Comparison of ENCODE assay signal across 17 cellular contexts in the genomic region with DNA sequence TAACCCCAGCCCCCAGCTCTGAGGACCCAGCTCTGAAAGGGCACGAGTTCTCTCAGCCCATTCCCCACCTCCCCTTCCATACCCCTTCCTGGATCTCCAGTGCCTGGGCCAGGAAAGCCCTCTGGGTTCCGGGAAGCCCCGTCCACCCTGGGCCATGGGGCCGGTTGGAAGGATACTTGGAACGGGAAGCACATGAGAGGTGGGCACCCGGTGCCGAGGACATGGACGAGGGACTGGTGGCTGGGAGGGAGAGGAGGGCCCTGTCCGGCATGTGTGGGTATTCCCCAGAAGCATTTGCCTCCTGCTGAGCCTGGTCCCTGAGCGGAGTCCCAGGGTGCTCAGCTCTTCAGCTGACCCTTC. TPM values are rescaled to one million over a fixed set of nuclear protein-coding genes. Genes with fewer than 3 reads are reported as not detected.
DNase-seq lines count a peak whose midpoint lies in the region; ATAC-seq, FAIRE-seq and TF ChIP-seq lines count a peak whose summit lies in the region.
"Had no signal": no experiment of that assay in that cellular context is flagged by ENCODE, and none has a peak within 500 bp of the region (broad histone marks: within the 10 kb centered on the region; RNA-seq: fewer than 3 reads in every experiment).

No MANE protein-coding gene starts in this region.

- peaks cover 42% of the 10 kb centered on the region for H3K4me1 ChIP-seq in CD4-positive, alpha-beta memory T cell (ENCODE audit: insufficient read depth, low read length)
- H3K4me1 ChIP-seq in K562 (replicated peaks in 1 of 2; ENCODE audit: control insufficient read depth in 2 of 2, insufficient read depth in 2 of 2, low read length in 2 of 2) (peaks cover 13 to 16% of the 10 kb centered on the region in 2 experiments), neutrophil (ENCODE audit: control insufficient read depth in 1 of 2, insufficient read depth in 1 of 2, low read depth in 1 of 2, low read length in 1 of 2) (peaks cover 33 to 38% of the 10 kb centered on the region in 2 experiments)

- no peaks in the 10 kb centered on the region for H3K9me3 Mint-ChIP-seq in CD4-positive, alpha-beta memory T cell

- TF ChIP-seq CTCF in K562 (IDR thresholded peaks at IDR 0.05 in 2 of 3, conservative IDR thresholded peaks at IDR 0.05 in 1 of 3; ENCODE audit: insufficient read depth in 2 of 3, low read depth in 1 of 3, low read length in 3 of 3): no peak
- no peak for TF ChIP-seq CTCF in neutrophil (IDR thresholded peaks at IDR 0.05)
- no peak for TF ChIP-seq CTCF in GM13976 (IDR thresholded peaks at IDR 0.05; ENCODE audit: borderline replicate concordance, control extremely low read depth, extremely low read depth, insufficient read depth, missing control alignments)
- TF ChIP-seq CTCF in GM13977 (IDR thresholded peaks at IDR 0.05; ENCODE audit: extremely low read depth, insufficient read depth, missing control alignments): no peak

- TF ChIP-seq RAD21 in K562 (CRISPR knock-in tag; conservative IDR thresholded peaks at IDR 0.05 in 1 of 2, IDR thresholded peaks at IDR 0.05 in 1 of 2): no peak

- H3K9ac ChIP-seq in K562 (ENCODE audit: insufficient read depth in 1 of 2, low read depth in 2 of 2, low read length in 2 of 2): peak overlapping the region; percentile 49 to 80; a peak in 3 of 4 replicates

- peak overlapping the region; percentile 63 for H3K27ac ChIP-seq in CD4-positive, alpha-beta memory T cell (ENCODE audit: low read depth, low read length)
- H3K27ac ChIP-seq in KOPT-K1 (ENCODE audit: low read depth, low read length, poor library complexity, severe bottlenecking): peak overlapping the region; percentile 75
- H3K27ac ChIP-seq in K562 (ENCODE audit: extremely low read depth, low read depth, low read length): peak overlapping the region; percentile 58; the same call in 2 of the 3 replicates
- H3K27ac ChIP-seq in neutrophil: peak overlapping the region; percentile 87
- H3K27ac ChIP-seq: C4-2B, psoas muscle, suprapubic skin had no signal

- H3K4me2 ChIP-seq in K562 (ENCODE audit: insufficient read depth, low read length): peak overlapping the region; percentile 50

- peaks cover 35 to 37% of the 10 kb centered on the region in 2 donors for H3K36me3 Mint-ChIP-seq in CD4-positive, alpha-beta memory T cell

- DNase-seq in CD4-positive, alpha-beta memory T cell: no peak
- DNase-seq in K562 (ENCODE audit: extremely low read depth in 1 of 4, low spot score in 3 of 4) (no peak), GM13976 (ENCODE audit: low spot score) (no peak), GM13977 (ENCODE audit: low spot score) (no peak)
- DNase-seq: activated gamma-delta T cell; EL; NCI-H1417 treated with DMSO at 0.1 percent for 48 hours; NK-92 treated with Interleukin-12 subunit alpha and Interleukin-12 subunit beta, amount 100 ng/mL, for 24 hours; SHP77; T-helper 9 cell had no signal

- H2AFZ ChIP-seq in K562 (ENCODE audit: low read depth, low read length): peak overlapping the region; percentile 69; the same call in 1 of the 2 replicates

- H4K20me1 ChIP-seq in K562 (replicated peaks; ENCODE audit: control insufficient read depth, insufficient read depth, low read length): 0 out of 2 replicates have a peak, but pooled peaks cover 3% of the 10 kb centered on the region

- peak overlapping the region; percentile 36 to 87 (median 84) for H3K4me3 Mint-ChIP-seq in CD4-positive, alpha-beta memory T cell

- H3K9me3 ChIP-seq in CD4-positive, alpha-beta memory T cell (ENCODE audit: control insufficient read depth in 1 of 2, low read length in 2 of 2): no peaks in the 10 kb centered on the region
- no peaks in the 10 kb centered on the region for H3K9me3 ChIP-seq in KOPT-K1 (ENCODE audit: insufficient read depth, low read length, poor library complexity, severe bottlenecking)
- H3K9me3 ChIP-seq in K562 (replicated peaks; ENCODE audit: control insufficient read depth, insufficient read depth, low read depth, low read length): no peaks in the 10 kb centered on the region
- H3K9me3 ChIP-seq in neutrophil: no peaks in the 10 kb centered on the region
- H3K9me3 ChIP-seq: psoas muscle, suprapubic skin had no signal

- TF ChIP-seq POLR2A in K562 (conservative IDR thresholded peaks at IDR 0.05): no peak

- H3K27ac Mint-ChIP-seq in CD4-positive, alpha-beta memory T cell: peak overlapping the region in 6 of 7 donors; percentile 83 to 97 (median 97)

- CTCF ChIA-PET in CD4-positive, alpha-beta memory T cell (lab: Charles Lee; ENCODE audit: partially characterized antibody): interaction anchor here (1.2 to 1.7 kb wide), 4 partner anchors 10 to 90 kb away, joined by 3 to 5 read pairs (median 4); partner anchors contain the start of gene CBL
- CTCF ChIA-PET in K562 (lab: Yijun Ruan, JAX; ENCODE audit: low intra/inter-chr PET ratio): no interaction called here

- peaks cover 31% of the 10 kb centered on the region for H3K36me3 ChIP-seq in CD4-positive, alpha-beta memory T cell (ENCODE audit: insufficient read depth, low read length)
- peaks cover 52% of the 10 kb centered on the region for H3K36me3 ChIP-seq in KOPT-K1 (ENCODE audit: insufficient read depth, low read length)
- peaks cover 72% of the 10 kb centered on the region for H3K36me3 ChIP-seq in K562 (ENCODE audit: control insufficient read depth, insufficient read depth, low read length)
- peaks cover 48% of the 10 kb centered on the region for H3K36me3 ChIP-seq in neutrophil

- WGBS in K562 (ENCODE audit: insufficient coverage, low coverage, missing lambda C conversion rate): 67% methylated on average over 5 of the region's 10 CpGs

- intact Hi-C loops in CD4-positive, alpha-beta memory T cell (cut with micrococcal nuclease): no loop called here
- intact Hi-C loops in K562 (cut with micrococcal nuclease): no loop called here

- H3K4me3 ChIP-seq in CD4-positive, alpha-beta memory T cell (ENCODE audit: low read length in 2 of 2): no peak overlapping the region
- H3K4me3 ChIP-seq in K562: no peak overlapping the region
- H3K4me3 ChIP-seq in neutrophil (ENCODE audit: low read depth in 1 of 2, low read length in 1 of 2): peak overlapping the region; percentile 56 to 67
- H3K4me3 ChIP-seq: suprapubic skin had no signal

- BruUV-seq in K562 (replicated peaks; lab: Mats Ljungman, UMichigan): no TSS peak

- H3K9me1 ChIP-seq in K562 (ENCODE audit: control insufficient read depth, insufficient read depth, low read length): no peaks in the 10 kb centered on the region

- TF ChIP-seq EP300 in K562 (IDR thresholded peaks at IDR 0.05; ENCODE audit: low read length): no peak

- in situ Hi-C loops in K562 (cut with MboI): no loop called here
- in situ Hi-C loops in GM13976 (cut with MboI; ENCODE audit: low sequenced_read_pairs, unreplicated experiment): no loop called here
- in situ Hi-C loops in GM13977 (cut with MboI; ENCODE audit: low pct_unique_long_range_greater_than_20kb, low sequenced_read_pairs, unreplicated experiment): no loop called here

- H3K27me3 ChIP-seq in CD4-positive, alpha-beta memory T cell (ENCODE audit: insufficient read depth, low read length): no peaks in the 10 kb centered on the region
- H3K27me3 ChIP-seq in K562 (ENCODE audit: control insufficient read depth in 2 of 2, insufficient read depth in 2 of 2, low read length in 2 of 2) (no peaks in the 10 kb centered on the region), neutrophil (no peaks in the 10 kb centered on the region)
- H3K27me3 ChIP-seq: suprapubic skin had no signal

- POLR2A ChIA-PET in CD4-positive, alpha-beta memory T cell (lab: Charles Lee; ENCODE audit: partially characterized antibody): interaction anchor here (1.2 to 9.3 kb wide), 8 partner anchors 9 to 205 kb away, joined by 3 to 109 read pairs (median 10); partner anchors contain the start of genes C2CD2L, DPAGT1, HMBS and VPS11
- POLR2A ChIA-PET in K562 (lab: Yijun Ruan, JAX): interaction anchor here (0.6 to 1.3 kb wide), 4 partner anchors 10 to 147 kb away, joined by 3 to 4 read pairs (median 3); partner anchors contain the start of gene C2CD2L

- H3K4me1 Mint-ChIP-seq in CD4-positive, alpha-beta memory T cell: peaks cover 22 to 56% (median 33%) of the 10 kb centered on the region in 4 donors

- ATAC-seq in K562: no peak
- no peak for ATAC-seq in GM21423 (IDR thresholded peaks at IDR 0.05; ENCODE audit: unreplicated experiment)

- H3K79me2 ChIP-seq in K562 (ENCODE audit: control insufficient read depth, insufficient read depth, low read length): peaks cover 5% of the 10 kb centered on the region; the same call in 2 of the 3 replicates

- FAIRE-seq in K562 (lab: Jason Lieb, UNC): no peak
- FAIRE-seq: bronchial epithelial cell had no signal

- H3K27me3 Mint-ChIP-seq in CD4-positive, alpha-beta memory T cell: no peaks in the 10 kb centered on the region

RNA-seq across cellular contexts. Expression of gene HINFP, which starts 5.2 kb away (rescaled TPM):
- 10 to 100 TPM; 70.8 to 75.3 TPM for total RNA-seq in CD4-positive, alpha-beta memory T cell
- 10 to 100 TPM in 1 of 2 donors, 1 to 10 TPM in 1; 9.3 to 16.0 TPM for polyA plus RNA-seq in CD4-positive, alpha-beta memory T cell
- total RNA-seq in K562 (2011; cell fraction: chromatin; rRNA removed; ENCODE audit: low replicate concordance): 110 and 177 TPM in 2 replicates
- total RNA-seq in K562 (2011; cell fraction: nucleolus; rRNA removed): 95.9 and 97.1 TPM in 2 replicates
- total RNA-seq in K562 (2011; cell fraction: nucleoplasm; rRNA removed): 112 and 129 TPM in 2 replicates
- total RNA-seq in K562 (2014; rRNA removed): 15.1 and 17.0 TPM in 2 replicates
- total RNA-seq in K562 (2014; rRNA removed; fragmentation: Illumina TruSeq; extraction: Trizol): 14.5 and 15.8 TPM in 2 replicates
- 13.8 and 13.9 TPM in 2 replicates for total RNA-seq in K562 (2015; rRNA removed; fragmentation: Illumina TruSeq; extraction: Trizol)
- total RNA-seq in K562 (2021): 23.5 and 24.6 TPM in 2 replicates
- 29.4 and 41.9 TPM in 2 replicates for polyA plus RNA-seq in K562 (2011; rRNA removed)
- polyA plus RNA-seq in K562 (2011; cell fraction: cytosol; rRNA removed): 33.8 and 41.0 TPM in 2 replicates
- polyA plus RNA-seq in K562 (2011; cell fraction: nucleus; rRNA removed): 89.9 and 99.2 TPM in 2 replicates
- polyA plus RNA-seq in K562 (2012): 15.5 and 24.5 TPM in 2 replicates
- 19.1 and 21.5 TPM in 2 replicates for polyA plus RNA-seq in K562 (2014; fragmentation: Illumina TruSeq; extraction: Trizol)
- polyA plus RNA-seq in K562 (2014; fragmentation: Nextera tagmentation; extraction: Ambion mirVana): 10 to 100 TPM; 22.5 to 34.1 TPM
- 24.0 and 30.5 TPM in 2 replicates for polyA plus RNA-seq in K562 (2014; rRNA removed)
- polyA minus RNA-seq in K562 (2011; rRNA and poly(A)+ RNA removed): 32.2 and 33.0 TPM in 2 replicates
- polyA minus RNA-seq in K562 (2011; cell fraction: cytosol; rRNA and poly(A)+ RNA removed): 8.2 and 17.7 TPM in 2 replicates
- 28.0 and 41.1 TPM in 2 replicates for polyA minus RNA-seq in K562 (2011; cell fraction: nucleus; rRNA and poly(A)+ RNA removed)

RNA-seq across cellular contexts. Expression of gene C2CD2L, which starts 9.1 kb away (rescaled TPM):
- 10 to 100 TPM; 35.2 to 37.5 TPM for total RNA-seq in CD4-positive, alpha-beta memory T cell
- 10 to 100 TPM in 1 of 2 donors, 1 to 10 TPM in 1; 2.6 to 13.3 TPM for polyA plus RNA-seq in CD4-positive, alpha-beta memory T cell
- 55.3 and 136 TPM in 2 replicates for total RNA-seq in K562 (2011; cell fraction: chromatin; rRNA removed; ENCODE audit: low replicate concordance)
- 108 and 111 TPM in 2 replicates for total RNA-seq in K562 (2011; cell fraction: nucleolus; rRNA removed)
- total RNA-seq in K562 (2011; cell fraction: nucleoplasm; rRNA removed): 77.1 and 102 TPM in 2 replicates
- total RNA-seq in K562 (2014; rRNA removed) (16.9 and 23.8 TPM in 2 replicates), K562 (2014; rRNA removed; fragmentation: Illumina TruSeq; extraction: Trizol) (6.9 and 11.8 TPM in 2 replicates), K562 (2015; rRNA removed; fragmentation: Illumina TruSeq; extraction: Trizol) (14.8 and 15.6 TPM in 2 replicates), K562 (2021) (34.1 and 41.2 TPM in 2 replicates)
- polyA plus RNA-seq in K562 (2011; rRNA removed) (10.8 and 19.6 TPM in 2 replicates), K562 (2014; fragmentation: Illumina TruSeq; extraction: Trizol) (29.7 and 34.7 TPM in 2 replicates), K562 (2014; fragmentation: Nextera tagmentation; extraction: Ambion mirVana) (1 to 10 TPM in 1 of 2 experiments, under 1 TPM in 1; 0.66 to 1.0 TPM), K562 (2014; rRNA removed) (22.4 and 25.7 TPM in 2 replicates)
- 13.0 and 21.3 TPM in 2 replicates for polyA plus RNA-seq in K562 (2011; cell fraction: cytosol; rRNA removed)
- polyA plus RNA-seq in K562 (2011; cell fraction: nucleus; rRNA removed): 40.4 and 77.6 TPM in 2 replicates
- polyA plus RNA-seq in K562 (2012): 20.0 and 49.0 TPM in 2 replicates
- 14.8 and 15.7 TPM in 2 replicates for polyA minus RNA-seq in K562 (2011; rRNA and poly(A)+ RNA removed)
- 14.0 and 18.9 TPM in 2 replicates for polyA minus RNA-seq in K562 (2011; cell fraction: cytosol; rRNA and poly(A)+ RNA removed)
- polyA minus RNA-seq in K562 (2011; cell fraction: nucleus; rRNA and poly(A)+ RNA removed): 42.3 and 43.5 TPM in 2 replicates

RNA-seq across cellular contexts. Expression of gene DPAGT1, which starts 14.6 kb away (rescaled TPM):
- total RNA-seq in CD4-positive, alpha-beta memory T cell: 10 to 100 TPM; 52.0 to 52.3 TPM
- polyA plus RNA-seq in CD4-positive, alpha-beta memory T cell: 10 to 100 TPM; 32.9 to 52.3 TPM
- 270 and 472 TPM in 2 replicates for total RNA-seq in K562 (2011; cell fraction: chromatin; rRNA removed; ENCODE audit: low replicate concordance)
- 367 and 397 TPM in 2 replicates for total RNA-seq in K562 (2011; cell fraction: nucleolus; rRNA removed)
- total RNA-seq in K562 (2011; cell fraction: nucleoplasm; rRNA removed): 334 and 339 TPM in 2 replicates
- total RNA-seq in K562 (2014; rRNA removed): 29.9 and 44.1 TPM in 2 replicates
- 42.2 and 43.8 TPM in 2 replicates for total RNA-seq in K562 (2014; rRNA removed; fragmentation: Illumina TruSeq; extraction: Trizol)
- 35.3 and 40.0 TPM in 2 replicates for total RNA-seq in K562 (2015; rRNA removed; fragmentation: Illumina TruSeq; extraction: Trizol)
- total RNA-seq in K562 (2021): 79.3 and 85.8 TPM in 2 replicates
- 85.0 and 126 TPM in 2 replicates for polyA plus RNA-seq in K562 (2011; rRNA removed)
- 181 and 307 TPM in 2 replicates for polyA plus RNA-seq in K562 (2011; cell fraction: cytosol; rRNA removed)
- polyA plus RNA-seq in K562 (2011; cell fraction: nucleus; rRNA removed): 605 and 868 TPM in 2 replicates
- polyA plus RNA-seq in K562 (2012): 55.2 and 59.1 TPM in 2 replicates
- polyA plus RNA-seq in K562 (2014; fragmentation: Illumina TruSeq; extraction: Trizol): 112 and 113 TPM in 2 replicates
- 100 to 1,000 TPM in 1 of 2 experiments, 10 to 100 TPM in 1; 91.1 to 135 TPM for polyA plus RNA-seq in K562 (2014; fragmentation: Nextera tagmentation; extraction: Ambion mirVana)
- 61.3 and 79.2 TPM in 2 replicates for polyA plus RNA-seq in K562 (2014; rRNA removed)
- polyA minus RNA-seq in K562 (2011; rRNA and poly(A)+ RNA removed): 93.3 and 126 TPM in 2 replicates
- polyA minus RNA-seq in K562 (2011; cell fraction: cytosol; rRNA and poly(A)+ RNA removed): 33.0 and 58.4 TPM in 2 replicates
- 82.9 and 117 TPM in 2 replicates for polyA minus RNA-seq in K562 (2011; cell fraction: nucleus; rRNA and poly(A)+ RNA removed)

RNA-seq across cellular contexts. Expression of gene HMBS, which starts 31.5 kb away (rescaled TPM):
- total RNA-seq in CD4-positive, alpha-beta memory T cell: 1 to 10 TPM; 5.1 to 5.8 TPM
- 10 to 100 TPM; 17.7 to 21.2 TPM for polyA plus RNA-seq in CD4-positive, alpha-beta memory T cell
- total RNA-seq in K562 (2011; cell fraction: chromatin; rRNA removed; ENCODE audit: low replicate concordance): 269 and 490 TPM in 2 replicates
- 337 and 417 TPM in 2 replicates for total RNA-seq in K562 (2011; cell fraction: nucleolus; rRNA removed)
- 304 and 321 TPM in 2 replicates for total RNA-seq in K562 (2011; cell fraction: nucleoplasm; rRNA removed)
- total RNA-seq in K562 (2014; rRNA removed) (82.8 and 118 TPM in 2 replicates), K562 (2014; rRNA removed; fragmentation: Illumina TruSeq; extraction: Trizol) (108 and 113 TPM in 2 replicates), K562 (2015; rRNA removed; fragmentation: Illumina TruSeq; extraction: Trizol) (52.3 and 56.9 TPM in 2 replicates), K562 (2021) (272 and 282 TPM in 2 replicates)
- polyA plus RNA-seq in K562 (2011; rRNA removed) (311 and 380 TPM in 2 replicates), K562 (2014; fragmentation: Illumina TruSeq; extraction: Trizol) (286 and 323 TPM in 2 replicates), K562 (2014; fragmentation: Nextera tagmentation; extraction: Ambion mirVana) (100 to 1,000 TPM; 308 to 385 TPM), K562 (2014; rRNA removed) (294 and 314 TPM in 2 replicates)
- polyA plus RNA-seq in K562 (2011; cell fraction: cytosol; rRNA removed): 268 and 371 TPM in 2 replicates
- 618 and 678 TPM in 2 replicates for polyA plus RNA-seq in K562 (2011; cell fraction: nucleus; rRNA removed)
- polyA plus RNA-seq in K562 (2012): 146 and 173 TPM in 2 replicates
- polyA minus RNA-seq in K562 (2011; rRNA and poly(A)+ RNA removed): 161 and 230 TPM in 2 replicates
- polyA minus RNA-seq in K562 (2011; cell fraction: cytosol; rRNA and poly(A)+ RNA removed): 85.6 and 104 TPM in 2 replicates
- 144 and 221 TPM in 2 replicates for polyA minus RNA-seq in K562 (2011; cell fraction: nucleus; rRNA and poly(A)+ RNA removed)

RNA-seq across cellular contexts. Expression of gene ABCG4, which starts 32.6 kb away (rescaled TPM):
- under 1 TPM in 1 of 2 experiments, not detected in 1; 0.09 TPM for total RNA-seq in CD4-positive, alpha-beta memory T cell
- polyA plus RNA-seq in CD4-positive, alpha-beta memory T cell: not detected
- total RNA-seq in K562 (2011; cell fraction: chromatin; rRNA removed; ENCODE audit: low replicate concordance): 0.37 and 1.3 TPM in 2 replicates
- 0.13 and 0.50 TPM in 2 replicates for total RNA-seq in K562 (2011; cell fraction: nucleolus; rRNA removed)
- 0.66 and 0.99 TPM in 2 replicates for total RNA-seq in K562 (2011; cell fraction: nucleoplasm; rRNA removed)
- total RNA-seq in K562 (2014; rRNA removed): 0.09 TPM in 1 of 2 replicates, not detected in the other
- not detected in 2 replicates for total RNA-seq in K562 (2014; rRNA removed; fragmentation: Illumina TruSeq; extraction: Trizol)
- total RNA-seq in K562 (2015; rRNA removed; fragmentation: Illumina TruSeq; extraction: Trizol): not detected in 2 replicates
- 0.11 and 0.13 TPM in 2 replicates for total RNA-seq in K562 (2021)
- polyA plus RNA-seq in K562 (2011; rRNA removed): 0.04 and 0.08 TPM in 2 replicates
- polyA plus RNA-seq in K562 (2011; cell fraction: cytosol; rRNA removed): 0.04 and 0.12 TPM in 2 replicates
- polyA plus RNA-seq in K562 (2011; cell fraction: nucleus; rRNA removed): 0.59 and 0.63 TPM in 2 replicates
- polyA plus RNA-seq in K562 (2012): 0.13 TPM in 1 of 2 replicates, not detected in the other
- polyA plus RNA-seq in K562 (2014; fragmentation: Illumina TruSeq; extraction: Trizol): 0.07 and 0.11 TPM in 2 replicates
- polyA plus RNA-seq in K562 (2014; fragmentation: Nextera tagmentation; extraction: Ambion mirVana): not detected
- 0.03 and 0.05 TPM in 2 replicates for polyA plus RNA-seq in K562 (2014; rRNA removed)
- polyA minus RNA-seq in K562 (2011; rRNA and poly(A)+ RNA removed): 0.11 and 0.21 TPM in 2 replicates
- polyA minus RNA-seq in K562 (2011; cell fraction: cytosol; rRNA and poly(A)+ RNA removed): not detected in 2 replicates
- 0.33 and 0.54 TPM in 2 replicates for polyA minus RNA-seq in K562 (2011; cell fraction: nucleus; rRNA and poly(A)+ RNA removed)

Comparison
In these comparisons a context has a peak if more than half of its experiments do, and no peak if none do; other contexts are left out.
1. H3K4me3 ChIP-seq: peak in neutrophil (2 of 2); none in CD4-positive, alpha-beta memory T cell (0 of 2) and K562 (single experiment).
2. Peak in every context shown above with its lines, with median percentiles within 50 percentile points of each other: H3K27ac ChIP-seq.